14 cellular contexts compared by ENCODE assay signal in genomic region chr22:23828800-23829680, GRCh38. TPM values are rescaled to one million over a fixed set of nuclear protein-coding genes. Genes with fewer than 3 reads are reported as not detected.
DNase-seq lines count a peak whose midpoint lies in the region; ATAC-seq, FAIRE-seq and TF ChIP-seq lines count a peak whose summit lies in the region.
"Had no signal": no experiment of that assay in that cellular context is flagged by ENCODE, and none has a peak within 500 bp of the region (broad histone marks: within the 10 kb centered on the region; RNA-seq: fewer than 3 reads in every experiment).

No MANE protein-coding gene starts in this region.

- TF ChIP-seq CTCF in WTC11 (IDR thresholded peaks at IDR 0.05): no peak
- no peak for TF ChIP-seq CTCF in left ventricle myocardium inferior (IDR thresholded peaks at IDR 0.05; ENCODE audit: borderline replicate concordance)
- TF ChIP-seq CTCF in sigmoid colon (IDR thresholded peaks at IDR 0.05): no peak
- TF ChIP-seq CTCF in vagina (IDR thresholded peaks at IDR 0.05): no peak

- CTCF ChIA-PET in WTC11 (lab: Charles Lee): no interaction called here

- TF ChIP-seq EP300 in sigmoid colon (IDR thresholded peaks at IDR 0.05): no peak

- H3K36me3 Mint-ChIP-seq in activated CD4-positive, alpha-beta T cell treated with anti-CD3 and anti-CD28 coated beads, Interleukin-2, amount 10 ng/mL, durations not matched to agents 24 days and 14 days (ENCODE audit: low read depth): peaks cover 39% of the 10 kb centered on the region
- H3K36me3 Mint-ChIP-seq in WTC11: peaks cover 55% of the 10 kb centered on the region

- WGBS in sigmoid colon, 2 donors: 80 to 92% methylated on average over 10 of the region's 10 CpGs

- H3K27me3 ChIP-seq in left ventricle myocardium inferior (ENCODE audit: low read depth) (no peaks in the 10 kb centered on the region), sigmoid colon (no peaks in the 10 kb centered on the region), vagina (no peaks in the 10 kb centered on the region)
- H3K27me3 ChIP-seq: upper lobe of right lung had no signal

- ATAC-seq in WTC11: no peak
- ATAC-seq: A549, left colon, upper lobe of right lung had no signal

- peak overlapping the region; percentile 65 for H3K27ac Mint-ChIP-seq in activated CD4-positive, alpha-beta T cell treated with anti-CD3 and anti-CD28 coated beads, Interleukin-2, amount 10 ng/mL, durations not matched to agents 24 days and 14 days
- peak overlapping the region; percentile 71 for H3K27ac Mint-ChIP-seq in WTC11

- no peak for TF ChIP-seq POLR2A in sigmoid colon (IDR thresholded peaks at IDR 0.05)
- TF ChIP-seq POLR2A in GM12891 (IDR thresholded peaks at IDR 0.05; ENCODE audit: low read depth, low read length): no peak
- no peak for TF ChIP-seq POLR2A in vagina (IDR thresholded peaks at IDR 0.05)

- POLR2A ChIA-PET in WTC11 (lab: Charles Lee): no interaction called here

- H3K4me3 Mint-ChIP-seq in activated CD4-positive, alpha-beta T cell treated with anti-CD3 and anti-CD28 coated beads, Interleukin-2, amount 10 ng/mL, durations not matched to agents 24 days and 14 days: no peak overlapping the region
- H3K4me3 Mint-ChIP-seq in WTC11: no peak overlapping the region

- no peaks in the 10 kb centered on the region for H3K27me3 Mint-ChIP-seq in activated CD4-positive, alpha-beta T cell treated with anti-CD3 and anti-CD28 coated beads, Interleukin-2, amount 10 ng/mL, durations not matched to agents 24 days and 14 days
- no peaks in the 10 kb centered on the region; the same call in 1 of the 2 replicates for H3K27me3 Mint-ChIP-seq in WTC11 (ENCODE audit: low read depth)

- H3K9me3 ChIP-seq in left ventricle myocardium inferior (replicated peaks): no peaks in the 10 kb centered on the region
- H3K9me3 ChIP-seq in sigmoid colon: no peaks in the 10 kb centered on the region
- H3K9me3 ChIP-seq in vagina: no peaks in the 10 kb centered on the region
- H3K9me3 ChIP-seq: A549, upper lobe of right lung had no signal

- H3K4me1 Mint-ChIP-seq in activated CD4-positive, alpha-beta T cell treated with anti-CD3 and anti-CD28 coated beads, Interleukin-2, amount 10 ng/mL, durations not matched to agents 24 days and 14 days: peaks cover 16% of the 10 kb centered on the region
- peaks cover 8% of the 10 kb centered on the region for H3K4me1 Mint-ChIP-seq in WTC11

- H3K36me3 ChIP-seq in left ventricle myocardium inferior: peaks cover 73% of the 10 kb centered on the region
- peaks cover 35 to 82% (median 44%) of the 10 kb centered on the region in 4 donors for H3K36me3 ChIP-seq in sigmoid colon
- H3K36me3 ChIP-seq in vagina: peaks cover 0 to 50% of the 10 kb centered on the region in 2 donors

- DNase-seq in activated CD4-positive, alpha-beta T cell treated with anti-CD3 and anti-CD28 coated beads, Interleukin-2, amount 10 ng/mL, durations not matched to agents 24 days and 14 days: no peak
- DNase-seq in activated CD4-positive, alpha-beta T cell treated with anti-CD3 and anti-CD28 coated beads, Interleukin-2, amount 50 U/mL, for 1 hour: no peak
- DNase-seq in WTC11 (ENCODE audit: low spot score) (no peak), left ventricle myocardium inferior (peak; percentile 68), sigmoid colon (peak; percentile 57), GM12891 (ENCODE audit: insufficient read length, low spot score) (no peak), NCI-H345 (lab: John Stamatoyannopoulos, UW) (no peak), vagina (ENCODE audit: extremely low spot score in 2 of 2) (no peak)
- DNase-seq: left colon; OCI-M1; stimulated activated CD4-positive, alpha-beta T cell treated with anti-CD3 and anti-CD28 coated beads, Interleukin-15, amount 100 ng/mL, for 24 hours; T-helper 9 cell; upper lobe of right lung had no signal

- H3K4me1 ChIP-seq in left ventricle myocardium inferior: peaks cover 100% of the 10 kb centered on the region
- no peaks in the 10 kb centered on the region for H3K4me1 ChIP-seq in sigmoid colon
- peaks cover 9% of the 10 kb centered on the region for H3K4me1 ChIP-seq in vagina
- H3K4me1 ChIP-seq: A549, upper lobe of right lung had no signal

- no peak for FAIRE-seq in GM12891 (lab: Jason Lieb, UNC)
- FAIRE-seq: A549 had no signal

- H3K27ac ChIP-seq in left ventricle myocardium inferior (replicated peaks): peak overlapping the region; percentile 96
- H3K27ac ChIP-seq in sigmoid colon: no peak overlapping the region
- no peak overlapping the region for H3K27ac ChIP-seq in vagina
- H3K27ac ChIP-seq: A549, upper lobe of right lung had no signal

- H3K4me3 ChIP-seq in left ventricle myocardium inferior: peak overlapping the region; percentile 25
- H3K4me3 ChIP-seq in sigmoid colon: no peak overlapping the region
- H3K4me3 ChIP-seq in vagina: no peak overlapping the region
- H3K4me3 ChIP-seq: A549, upper lobe of right lung had no signal

- intact Hi-C loops in activated CD4-positive, alpha-beta T cell treated with anti-CD3 and anti-CD28 coated beads, Interleukin-2, amount 10 ng/mL, durations not matched to agents 24 days and 14 days (cut with micrococcal nuclease): no loop called here
- intact Hi-C loops in left ventricle myocardium inferior (cut with micrococcal nuclease): no loop called here
- intact Hi-C loops in sigmoid colon (cut with DNase I): no loop called here
- intact Hi-C loops in vagina (cut with DNase I): no loop called here

- H3K9me3 Mint-ChIP-seq in activated CD4-positive, alpha-beta T cell treated with anti-CD3 and anti-CD28 coated beads, Interleukin-2, amount 10 ng/mL, durations not matched to agents 24 days and 14 days: no peaks in the 10 kb centered on the region
- H3K9me3 Mint-ChIP-seq in WTC11: no peaks in the 10 kb centered on the region

TF ChIP-seq in WTC11, 78 proteins besides CTCF, POLR2A, EP300 and RAD21 (continues in another document):
- TF ChIP-seq ZBTB21 (CRISPR knock-in tag; IDR thresholded peaks at IDR 0.05; ENCODE audit: borderline replicate concordance) (no peak), ZNF512 (CRISPR knock-in tag; IDR thresholded peaks at IDR 0.05; ENCODE audit: borderline replicate concordance) (no peak), GRHL2 (CRISPR knock-in tag; IDR thresholded peaks at IDR 0.05; ENCODE audit: insufficient replicate concordance, severe bottlenecking) (no peak)

TF ChIP-seq in GM12891, 5 proteins besides CTCF, POLR2A, EP300 and RAD21:
- TF ChIP-seq POU2F2 (IDR thresholded peaks at IDR 0.05; ENCODE audit: low read depth, low read length) (no peak), POLR2AphosphoS5 (IDR thresholded peaks at IDR 0.05; ENCODE audit: low read depth, low read length) (no peak), SPI1 (IDR thresholded peaks at IDR 0.05; ENCODE audit: low read depth, low read length) (no peak), TAF1 (IDR thresholded peaks at IDR 0.05; ENCODE audit: low read depth, low read length) (no peak), PAX5 (IDR thresholded peaks at IDR 0.05; ENCODE audit: insufficient read depth, low read length, severe bottlenecking) (no peak)
TF ChIP-seq in GM12891: peak in this region for 0.

RNA-seq across cellular contexts. Expression of gene DERL3, which starts 9.8 kb away (rescaled TPM):
- total RNA-seq in activated CD4-positive, alpha-beta T cell treated with anti-CD3 and anti-CD28 coated beads, Interleukin-2, amount 10 ng/mL, durations not matched to agents 24 days and 14 days: 13.4 and 14.8 TPM in 2 replicates
- total RNA-seq in WTC11 (2021) (10.9 to 12.5 TPM (median 11.3 TPM) in 3 replicates), left ventricle myocardium inferior (2.0 TPM), sigmoid colon (under 1 TPM in 2 of 4 donors, not detected in 2; 0.28 to 0.36 TPM), vagina (0.25 TPM)
- polyA plus RNA-seq in sigmoid colon: 10 to 100 TPM in 1 of 3 donors, 1 to 10 TPM in 2; 1.8 to 18.3 (median 5.1) TPM
- 9.4 TPM for polyA plus RNA-seq in GM12891 (2012; ENCODE audit: low read depth, missing spikeins)

RNA-seq across cellular contexts. Expression of gene SLC2A11, which starts 28.6 kb away (rescaled TPM):
- 8.0 and 9.3 TPM in 2 replicates for total RNA-seq in activated CD4-positive, alpha-beta T cell treated with anti-CD3 and anti-CD28 coated beads, Interleukin-2, amount 10 ng/mL, durations not matched to agents 24 days and 14 days
- total RNA-seq in WTC11 (2021): 17.2 to 21.1 TPM (median 19.9 TPM) in 3 replicates
- 22.0 TPM for total RNA-seq in left ventricle myocardium inferior
- total RNA-seq in sigmoid colon: 10 to 100 TPM; 13.8 to 23.5 (median 16.4) TPM
- 10 to 100 TPM in 1 of 3 donors, 1 to 10 TPM in 2; 4.8 to 12.5 (median 5.5) TPM for polyA plus RNA-seq in sigmoid colon
- 9.1 TPM for polyA plus RNA-seq in GM12891 (2012; ENCODE audit: low read depth, missing spikeins)
- total RNA-seq in vagina: 4.9 TPM

RNA-seq across cellular contexts. Expression of gene SMARCB1, which starts 42.3 kb away (rescaled TPM):
- total RNA-seq in activated CD4-positive, alpha-beta T cell treated with anti-CD3 and anti-CD28 coated beads, Interleukin-2, amount 10 ng/mL, durations not matched to agents 24 days and 14 days: 89.9 and 92.2 TPM in 2 replicates
- total RNA-seq in WTC11 (2021) (135 to 149 TPM (median 146 TPM) in 3 replicates), left ventricle myocardium inferior (52.0 TPM), sigmoid colon (10 to 100 TPM; 25.0 to 85.7 (median 45.5) TPM), vagina (147 TPM)
- polyA plus RNA-seq in sigmoid colon: 10 to 100 TPM; 39.0 to 70.8 (median 43.9) TPM
- 105 TPM for polyA plus RNA-seq in GM12891 (2012; ENCODE audit: low read depth, missing spikeins)

RNA-seq across cellular contexts. Expression of gene MMP11, which starts 56.4 kb away (rescaled TPM):
- 0.50 and 0.70 TPM in 2 replicates for total RNA-seq in activated CD4-positive, alpha-beta T cell treated with anti-CD3 and anti-CD28 coated beads, Interleukin-2, amount 10 ng/mL, durations not matched to agents 24 days and 14 days
- total RNA-seq in WTC11 (2021) (14.5 to 16.5 TPM (median 16.2 TPM) in 3 replicates), left ventricle myocardium inferior (16.9 TPM), sigmoid colon (1 to 10 TPM; 4.6 to 9.9 (median 8.6) TPM), vagina (6.4 TPM)
- polyA plus RNA-seq in sigmoid colon: 1 to 10 TPM in 1 of 3 donors, under 1 TPM in 1, not detected in 1; 0.60 to 4.4 TPM
- 0.15 TPM for polyA plus RNA-seq in GM12891 (2012; ENCODE audit: low read depth, missing spikeins)

Comparison
In these comparisons a context has a peak if more than half of its experiments do, and no peak if none do; other contexts are left out.
1. DNase-seq: peak in left ventricle myocardium inferior (single experiment) and sigmoid colon (single experiment); none in activated CD4-positive, alpha-beta T cell treated with anti-CD3 and anti-CD28 coated beads, Interleukin-2, amount 10 ng/mL, durations not matched to agents 24 days and 14 days (single experiment), activated CD4-positive, alpha-beta T cell treated with anti-CD3 and anti-CD28 coated beads, Interleukin-2, amount 50 U/mL, for 1 hour (single experiment), WTC11 (single experiment), GM12891 (single experiment), NCI-H345 (single experiment) and vagina (0 of 2).